ENCODE assay signal across 1 cellular context in genomic region chr19:7639863-7640348, GRCh38.
TF ChIP-seq lines count a peak whose summit lies in the region.

No MANE protein-coding gene starts in this region.

TF ChIP-seq in WTC11, 78 proteins besides CTCF, POLR2A, EP300 and RAD21 (continued from another document):
- TF ChIP-seq ATF3 (CRISPR knock-in tag; conservative IDR thresholded peaks at IDR 0.05) (no peak), AR (CRISPR knock-in tag; IDR thresholded peaks at IDR 0.05) (no peak), EMX1 (CRISPR knock-in tag; IDR thresholded peaks at IDR 0.05) (no peak), USF1 (CRISPR knock-in tag; IDR thresholded peaks at IDR 0.05) (no peak), PRRX2 (CRISPR knock-in tag; IDR thresholded peaks at IDR 0.05) (no peak), MLX (CRISPR knock-in tag; IDR thresholded peaks at IDR 0.05) (no peak), GTF2I (CRISPR knock-in tag; conservative IDR thresholded peaks at IDR 0.05) (no peak), ZNF121 (CRISPR knock-in tag; IDR thresholded peaks at IDR 0.05) (no peak), ERG (CRISPR knock-in tag; IDR thresholded peaks at IDR 0.05) (no peak), ESRRA (CRISPR knock-in tag; IDR thresholded peaks at IDR 0.05; ENCODE audit: borderline replicate concordance) (no peak), SMAD3 (CRISPR knock-in tag; IDR thresholded peaks at IDR 0.05; ENCODE audit: borderline replicate concordance) (no peak), MYBL2 (CRISPR knock-in tag; IDR thresholded peaks at IDR 0.05) (no peak), ATF2 (CRISPR knock-in tag; IDR thresholded peaks at IDR 0.05; ENCODE audit: borderline replicate concordance, low read depth) (no peak), PRDM15 (CRISPR knock-in tag; IDR thresholded peaks at IDR 0.05) (no peak), IRF1 (CRISPR knock-in tag; IDR thresholded peaks at IDR 0.05) (no peak)
- TF ChIP-seq, protein P1, sequence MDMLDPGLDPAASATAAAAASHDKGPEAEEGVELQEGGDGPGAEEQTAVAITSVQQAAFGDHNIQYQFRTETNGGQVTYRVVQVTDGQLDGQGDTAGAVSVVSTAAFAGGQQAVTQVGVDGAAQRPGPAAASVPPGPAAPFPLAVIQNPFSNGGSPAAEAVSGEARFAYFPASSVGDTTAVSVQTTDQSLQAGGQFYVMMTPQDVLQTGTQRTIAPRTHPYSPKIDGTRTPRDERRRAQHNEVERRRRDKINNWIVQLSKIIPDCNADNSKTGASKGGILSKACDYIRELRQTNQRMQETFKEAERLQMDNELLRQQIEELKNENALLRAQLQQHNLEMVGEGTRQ (CRISPR knock-in tag; IDR thresholded peaks at IDR 0.05): no peak
- TF ChIP-seq, protein P2, sequence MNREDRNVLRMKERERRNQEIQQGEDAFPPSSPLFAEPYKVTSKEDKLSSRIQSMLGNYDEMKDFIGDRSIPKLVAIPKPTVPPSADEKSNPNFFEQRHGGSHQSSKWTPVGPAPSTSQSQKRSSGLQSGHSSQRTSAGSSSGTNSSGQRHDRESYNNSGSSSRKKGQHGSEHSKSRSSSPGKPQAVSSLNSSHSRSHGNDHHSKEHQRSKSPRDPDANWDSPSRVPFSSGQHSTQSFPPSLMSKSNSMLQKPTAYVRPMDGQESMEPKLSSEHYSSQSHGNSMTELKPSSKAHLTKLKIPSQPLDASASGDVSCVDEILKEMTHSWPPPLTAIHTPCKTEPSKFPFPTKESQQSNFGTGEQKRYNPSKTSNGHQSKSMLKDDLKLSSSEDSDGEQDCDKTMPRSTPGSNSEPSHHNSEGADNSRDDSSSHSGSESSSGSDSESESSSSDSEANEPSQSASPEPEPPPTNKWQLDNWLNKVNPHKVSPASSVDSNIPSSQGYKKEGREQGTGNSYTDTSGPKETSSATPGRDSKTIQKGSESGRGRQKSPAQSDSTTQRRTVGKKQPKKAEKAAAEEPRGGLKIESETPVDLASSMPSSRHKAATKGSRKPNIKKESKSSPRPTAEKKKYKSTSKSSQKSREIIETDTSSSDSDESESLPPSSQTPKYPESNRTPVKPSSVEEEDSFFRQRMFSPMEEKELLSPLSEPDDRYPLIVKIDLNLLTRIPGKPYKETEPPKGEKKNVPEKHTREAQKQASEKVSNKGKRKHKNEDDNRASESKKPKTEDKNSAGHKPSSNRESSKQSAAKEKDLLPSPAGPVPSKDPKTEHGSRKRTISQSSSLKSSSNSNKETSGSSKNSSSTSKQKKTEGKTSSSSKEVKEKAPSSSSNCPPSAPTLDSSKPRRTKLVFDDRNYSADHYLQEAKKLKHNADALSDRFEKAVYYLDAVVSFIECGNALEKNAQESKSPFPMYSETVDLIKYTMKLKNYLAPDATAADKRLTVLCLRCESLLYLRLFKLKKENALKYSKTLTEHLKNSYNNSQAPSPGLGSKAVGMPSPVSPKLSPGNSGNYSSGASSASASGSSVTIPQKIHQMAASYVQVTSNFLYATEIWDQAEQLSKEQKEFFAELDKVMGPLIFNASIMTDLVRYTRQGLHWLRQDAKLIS (CRISPR knock-in tag; IDR thresholded peaks at IDR 0.05; ENCODE audit: borderline replicate concordance): no peak
